Comparison of ENCODE assay signal across 36 cellular contexts in the genomic region with DNA sequence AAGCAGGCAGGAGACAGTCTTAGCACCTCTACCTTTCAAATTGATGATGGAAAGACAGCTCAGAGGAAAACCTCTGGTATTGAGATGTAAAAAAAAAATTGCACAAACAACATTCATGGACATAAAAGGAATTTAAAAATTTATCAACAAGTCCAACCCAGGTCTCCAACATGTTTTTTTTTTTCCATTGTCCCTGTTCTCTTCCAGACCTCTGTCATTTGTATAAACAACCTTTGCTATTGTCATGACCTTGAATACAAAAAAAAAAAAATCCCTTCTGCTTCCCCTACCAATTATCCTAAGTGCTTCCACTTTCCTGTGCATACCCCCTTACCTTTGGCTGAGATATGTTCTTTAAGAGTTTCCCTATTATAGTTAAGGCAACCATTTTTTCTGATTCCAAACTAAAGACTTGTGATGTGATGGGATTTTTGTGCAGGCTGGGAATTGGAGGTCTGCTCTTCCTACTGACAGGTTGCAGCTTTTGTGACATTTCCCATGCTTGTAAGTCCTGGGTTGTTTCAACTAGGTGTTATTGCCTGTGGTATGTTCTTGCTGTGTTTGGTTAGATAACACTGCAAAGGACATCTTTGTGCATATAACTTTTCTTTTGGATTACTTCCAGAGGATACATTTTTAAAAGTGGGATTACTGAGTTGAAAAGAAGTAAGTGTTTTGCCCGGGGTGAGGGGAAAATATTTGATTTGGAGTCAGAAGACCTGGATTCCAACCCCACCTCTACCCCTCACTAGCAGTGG.
"Had no signal": no experiment of that assay in that cellular context is flagged by ENCODE, and none has a peak within 500 bp of the region (broad histone marks: within the 10 kb centered on the region; RNA-seq: fewer than 3 reads in every experiment).

No MANE protein-coding gene starts in this region.

- FAIRE-seq: astrocyte, TTC549 had no signal

- H3K27me3 ChIP-seq: adrenal gland, body of pancreas, brain microvascular endothelial cell, breast epithelium had no signal

- H3K27ac ChIP-seq: adrenal gland, body of pancreas, brain microvascular endothelial cell, breast epithelium, VCaP had no signal

- H3K9me3 Mint-ChIP-seq: activated B cell treated with CpG ODN at 0.5 μM for 24 hours; activated CD4-positive, alpha-beta memory T cell treated with anti-CD3 and anti-CD28 coated beads for 36 hours; activated CD4-positive, alpha-beta T cell treated with anti-CD3 and anti-CD28 coated beads, Interleukin-2, amount 10 ng/mL, durations not matched to agents 24 days and 14 days; activated CD8-positive, alpha-beta T cell treated with anti-CD3 and anti-CD28 coated beads for 36 hours; activated naive CD4-positive, alpha-beta T cell treated with anti-CD3 and anti-CD28 coated beads for 36 hours; activated naive CD4-positive, alpha-beta T cell treated with anti-CD3 and anti-CD28 coated beads, Interleukin-2, amount 50 U/mL, for 72 hours; activated naive CD8-positive, alpha-beta T cell treated with anti-CD3 and anti-CD28 coated beads for 36 hours; activated T-cell treated with anti-CD3 and anti-CD28 coated beads, Interleukin-2, amount 50 U/mL, for 4 hours; activated T-cell treated with anti-CD3 and anti-CD28 coated beads, Interleukin-2, amount 50 U/mL, for 72 hours; activated T-helper 1 cell treated with anti-CD3 and anti-CD28 coated beads, Interleukin-12 subunit alpha, Interleukin-12 subunit beta, Interleukin-2, Interleukin-4 antibody, amounts not matched to agents 30 ng/mL and 10 ng/mL and 1 ng/mL, durations not matched to agents 14 hours and 24 hours and 36 hours; activated T-helper 17 cell treated with anti-CD3 and anti-CD28 coated beads, Interleukin-2, amount 50 U/mL, for 72 hours; T-helper 1 cell treated with Interleukin-12 subunit alpha and Interleukin-12 subunit beta and Interleukin-4 antibody, amounts not matched to agents 30 μg/mL and 1 μg/mL, for 36 hours; T-helper 2 cell treated with Interferon-gamma antibody and Interleukin-4, amounts not matched to agents 5 μg/mL and 100 μg/mL, for 36 hours had no signal

- H3K36me3 ChIP-seq: adrenal gland, brain microvascular endothelial cell, breast epithelium had no signal

- H3K9me3 ChIP-seq: adrenal gland, body of pancreas, breast epithelium had no signal

- ATAC-seq: activated CD8-positive, alpha-beta T cell treated with anti-CD3 and anti-CD28 coated beads for 36 hours; activated naive CD4-positive, alpha-beta T cell treated with anti-CD3 and anti-CD28 coated beads, Interleukin-2, amount 50 U/mL, for 72 hours; activated T-cell treated with anti-CD3 and anti-CD28 coated beads, Interleukin-2, amount 50 U/mL, for 4 hours; activated T-cell treated with anti-CD3 and anti-CD28 coated beads, Interleukin-2, amount 50 U/mL, for 72 hours; activated T-helper 17 cell treated with anti-CD3 and anti-CD28 coated beads, Interleukin-2, amount 50 U/mL, for 72 hours; body of pancreas had no signal

- H3K4me3 ChIP-seq: adrenal gland, body of pancreas, breast epithelium had no signal

- H3K4me3 Mint-ChIP-seq: activated B cell treated with CpG ODN at 0.5 μM for 24 hours; activated CD4-positive, alpha-beta memory T cell treated with anti-CD3 and anti-CD28 coated beads for 36 hours; activated CD4-positive, alpha-beta T cell treated with anti-CD3 and anti-CD28 coated beads, Interleukin-2, amount 10 ng/mL, durations not matched to agents 24 days and 14 days; activated CD8-positive, alpha-beta T cell treated with anti-CD3 and anti-CD28 coated beads for 36 hours; activated naive CD4-positive, alpha-beta T cell treated with anti-CD3 and anti-CD28 coated beads for 36 hours; activated naive CD8-positive, alpha-beta T cell treated with anti-CD3 and anti-CD28 coated beads for 36 hours; activated T-cell treated with anti-CD3 and anti-CD28 coated beads, Interleukin-2, amount 50 U/mL, for 4 hours; activated T-cell treated with anti-CD3 and anti-CD28 coated beads, Interleukin-2, amount 50 U/mL, for 72 hours; activated T-helper 1 cell treated with anti-CD3 and anti-CD28 coated beads, Interleukin-12 subunit alpha, Interleukin-12 subunit beta, Interleukin-2, Interleukin-4 antibody, amounts not matched to agents 30 ng/mL and 10 ng/mL and 1 ng/mL, durations not matched to agents 14 hours and 24 hours and 36 hours; activated T-helper 17 cell treated with anti-CD3 and anti-CD28 coated beads, Interleukin-2, amount 50 U/mL, for 72 hours; T-helper 1 cell treated with Interleukin-12 subunit alpha and Interleukin-12 subunit beta and Interleukin-4 antibody, amounts not matched to agents 30 μg/mL and 1 μg/mL, for 36 hours; T-helper 2 cell treated with Interferon-gamma antibody and Interleukin-4, amounts not matched to agents 5 μg/mL and 100 μg/mL, for 36 hours had no signal

- DNase-seq: activated B cell treated with CpG ODN at 0.5 μM for 24 hours; activated CD4-positive, alpha-beta memory T cell treated with anti-CD3 and anti-CD28 coated beads for 36 hours; activated CD4-positive, alpha-beta T cell treated with anti-CD3 and anti-CD28 coated beads for 4 hours; activated CD4-positive, alpha-beta T cell treated with anti-CD3 and anti-CD28 coated beads, Interleukin-2, amount 10 ng/mL, durations not matched to agents 24 days and 14 days; activated CD4-positive, alpha-beta T cell treated with anti-CD3 and anti-CD28 coated beads, Interleukin-2, amount 50 U/mL, for 1 hour; activated CD4-positive, alpha-beta T cell treated with anti-CD3 and anti-CD28 coated beads, Interleukin-2, amount 50 U/mL, for 4 hours; activated CD4-positive, CD25-positive, alpha-beta regulatory T cell treated with anti-CD3 and anti-CD28 coated beads, Interleukin-2, amount 50 U/mL, for 72 hours; activated CD8-positive, alpha-beta memory T cell treated with anti-CD3 and anti-CD28 coated beads, Interleukin-2, amount 50 U/mL, for 4 hours; activated CD8-positive, alpha-beta T cell treated with anti-CD3 and anti-CD28 coated beads for 36 hours; activated effector memory CD4-positive, alpha-beta T cell treated with anti-CD3 and anti-CD28 coated beads, Interleukin-2, amount 50 U/mL, for 16 hours; activated gamma-delta T cell treated with Interleukin-2 at 50 U/mL for 16 hours; activated naive CD4-positive, alpha-beta T cell; activated naive CD4-positive, alpha-beta T cell treated with anti-CD3 and anti-CD28 coated beads for 36 hours; activated naive CD4-positive, alpha-beta T cell treated with anti-CD3 and anti-CD28 coated beads, Interleukin-2, amount 50 U/mL, for 16 hours; activated naive CD8-positive, alpha-beta T cell treated with anti-CD3 and anti-CD28 coated beads for 36 hours; activated T-cell treated with anti-CD3 and anti-CD28 coated beads for 4 hours; activated T-cell treated with anti-CD3 and anti-CD28 coated beads, Interleukin-2, amount 50 U/mL, for 1 hour; activated T-cell treated with anti-CD3 and anti-CD28 coated beads, Interleukin-2, amount 50 U/mL, for 4 hours; activated T-cell treated with anti-CD3 and anti-CD28 coated beads, Interleukin-2, amount 50 U/mL, for 72 hours; adrenal gland; amniotic stem cell; aorta; body of pancreas; brain microvascular endothelial cell; central memory CD4-positive, alpha-beta T cell; T-helper 2 cell; T-helper 9 cell had no signal

- H3K27ac Mint-ChIP-seq: activated B cell treated with CpG ODN at 0.5 μM for 24 hours; activated CD4-positive, alpha-beta memory T cell treated with anti-CD3 and anti-CD28 coated beads for 36 hours; activated CD4-positive, alpha-beta T cell treated with anti-CD3 and anti-CD28 coated beads, Interleukin-2, amount 10 ng/mL, durations not matched to agents 24 days and 14 days; activated CD8-positive, alpha-beta T cell treated with anti-CD3 and anti-CD28 coated beads for 36 hours; activated naive CD4-positive, alpha-beta T cell treated with anti-CD3 and anti-CD28 coated beads for 36 hours; activated naive CD4-positive, alpha-beta T cell treated with anti-CD3 and anti-CD28 coated beads, Interleukin-2, amount 50 U/mL, for 72 hours; activated naive CD8-positive, alpha-beta T cell treated with anti-CD3 and anti-CD28 coated beads for 36 hours; activated T-cell treated with anti-CD3 and anti-CD28 coated beads, Interleukin-2, amount 50 U/mL, for 72 hours; activated T-helper 1 cell treated with anti-CD3 and anti-CD28 coated beads, Interleukin-12 subunit alpha, Interleukin-12 subunit beta, Interleukin-2, Interleukin-4 antibody, amounts not matched to agents 30 ng/mL and 10 ng/mL and 1 ng/mL, durations not matched to agents 14 hours and 24 hours and 36 hours; activated T-helper 17 cell treated with anti-CD3 and anti-CD28 coated beads, Interleukin-2, amount 50 U/mL, for 72 hours; T-helper 1 cell treated with Interleukin-12 subunit alpha and Interleukin-12 subunit beta and Interleukin-4 antibody, amounts not matched to agents 30 μg/mL and 1 μg/mL, for 36 hours; T-helper 2 cell treated with Interferon-gamma antibody and Interleukin-4, amounts not matched to agents 5 μg/mL and 100 μg/mL, for 36 hours had no signal

- H3K4me1 ChIP-seq: breast epithelium had no signal

- H3K4me1 Mint-ChIP-seq: activated B cell treated with CpG ODN at 0.5 μM for 24 hours; activated CD4-positive, alpha-beta T cell treated with anti-CD3 and anti-CD28 coated beads, Interleukin-2, amount 10 ng/mL, durations not matched to agents 24 days and 14 days; activated naive CD8-positive, alpha-beta T cell treated with anti-CD3 and anti-CD28 coated beads for 36 hours; activated T-helper 17 cell treated with anti-CD3 and anti-CD28 coated beads, Interleukin-2, amount 50 U/mL, for 72 hours had no signal

- H3K36me3 Mint-ChIP-seq: activated CD4-positive, alpha-beta memory T cell treated with anti-CD3 and anti-CD28 coated beads for 36 hours; activated naive CD4-positive, alpha-beta T cell treated with anti-CD3 and anti-CD28 coated beads, Interleukin-2, amount 50 U/mL, for 72 hours; activated naive CD8-positive, alpha-beta T cell treated with anti-CD3 and anti-CD28 coated beads for 36 hours had no signal
